22 cellular contexts compared by ENCODE assay signal in the genomic region with DNA sequence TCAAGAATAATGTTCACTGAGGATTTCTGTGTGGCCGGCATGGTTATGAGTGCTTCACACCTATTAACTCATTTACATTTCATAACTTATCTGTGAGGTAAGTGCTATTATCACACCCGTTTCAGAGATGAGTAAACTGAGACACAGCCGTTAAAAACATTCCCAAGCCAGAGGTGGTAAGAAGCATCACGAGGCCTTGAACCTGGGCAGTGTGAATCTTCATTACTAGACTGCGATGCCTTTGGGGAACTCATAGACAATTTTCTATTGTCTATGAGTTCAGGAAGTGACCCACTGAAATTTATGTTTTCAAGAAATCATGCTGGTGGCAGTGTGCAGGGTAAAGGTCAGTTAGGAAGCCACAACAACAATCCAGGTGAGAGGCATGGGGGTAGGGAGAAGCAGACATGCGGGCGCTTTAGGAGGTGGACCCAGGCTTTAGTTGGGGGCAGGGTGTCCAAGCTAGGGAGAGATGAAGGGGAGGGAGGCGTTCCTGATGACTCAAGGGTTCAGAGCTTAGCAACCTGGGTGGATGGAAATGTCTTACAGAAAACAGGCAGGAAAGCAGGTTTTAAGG. TPM values are rescaled to one million over a fixed set of nuclear protein-coding genes. Genes with fewer than 3 reads are reported as not detected.
DNase-seq lines count a peak whose midpoint lies in the region; ATAC-seq and TF ChIP-seq lines count a peak whose summit lies in the region.
"Had no signal": no experiment of that assay in that cellular context is flagged by ENCODE, and none has a peak within 500 bp of the region (broad histone marks: within the 10 kb centered on the region; RNA-seq: fewer than 3 reads in every experiment).

No MANE protein-coding gene starts in this region.

- H3K27ac Mint-ChIP-seq in activated naive CD4-positive, alpha-beta T cell treated with anti-CD3 and anti-CD28 coated beads for 36 hours, result no peak overlapping the region
- H3K27ac Mint-ChIP-seq: endodermal cell; stimulated activated naive CD8-positive, alpha-beta T cell treated with anti-CD3 and anti-CD28 coated beads, Interleukin-15, amount 100 ng/mL, for 72 hours had no signal

- peaks cover 49% of the 10 kb centered on the region for H3K4me1 ChIP-seq in GM23248 (ENCODE audit: insufficient read depth)
- H3K4me1 ChIP-seq in PC-9 (replicated peaks; ENCODE audit: insufficient read depth), result peaks cover 28% of the 10 kb centered on the region
- H3K4me1 ChIP-seq in osteoblast (ENCODE audit: insufficient read depth, low read length), result peaks cover 21% of the 10 kb centered on the region
- H3K4me1 ChIP-seq: Caco-2 had no signal

- H3K4me3 Mint-ChIP-seq in activated naive CD4-positive, alpha-beta T cell treated with anti-CD3 and anti-CD28 coated beads for 36 hours, result no peak overlapping the region
- H3K4me3 Mint-ChIP-seq: endodermal cell; stimulated activated naive CD8-positive, alpha-beta T cell treated with anti-CD3 and anti-CD28 coated beads, Interleukin-15, amount 100 ng/mL, for 72 hours had no signal

- POLR2A ChIA-PET in PC-9 (lab: Charles Lee; ENCODE audit: unreplicated experiment), result no interaction called here

- H3K79me2 ChIP-seq in GM23248 (ENCODE audit: insufficient read depth) (peaks cover 100% of the 10 kb centered on the region), PC-9 (ENCODE audit: low read depth) (peaks cover 39% of the 10 kb centered on the region), osteoblast (ENCODE audit: insufficient read depth, low read length) (peaks cover 100% of the 10 kb centered on the region)

- no peak for ATAC-seq in HG03571 (IDR thresholded peaks at IDR 0.05; ENCODE audit: unreplicated experiment)
- ATAC-seq: Panc1, sciatic nerve had no signal

- H3K9ac ChIP-seq in GM23248, result no peak overlapping the region

- no peaks in the 10 kb centered on the region for H3K9me2 ChIP-seq in GM23248 (ENCODE audit: insufficient read depth)
- H3K9me2 ChIP-seq in PC-9 (ENCODE audit: insufficient read depth), result no peaks in the 10 kb centered on the region

- TF ChIP-seq CTCF in PC-9 (conservative IDR thresholded peaks at IDR 0.05), result no peak
- TF ChIP-seq CTCF in osteoblast (IDR thresholded peaks at IDR 0.05; ENCODE audit: extremely low read depth, low read depth, low read length), result no peak
- no peak for TF ChIP-seq CTCF in lower leg skin (IDR thresholded peaks at IDR 0.05)

- H3K4me2 ChIP-seq in GM23248 (ENCODE audit: unreplicated experiment), result no peak overlapping the region
- H3K4me2 ChIP-seq in PC-9, result peak overlapping the region; percentile 8
- no peak overlapping the region for H3K4me2 ChIP-seq in osteoblast (ENCODE audit: insufficient read depth, low read length)

- peaks cover 26% of the 10 kb centered on the region; the same call in 1 of the 2 replicates for H4K20me1 ChIP-seq in GM23248 (ENCODE audit: insufficient read depth)
- no peaks in the 10 kb centered on the region for H4K20me1 ChIP-seq in PC-9 (ENCODE audit: insufficient read depth)
- peaks cover 81% of the 10 kb centered on the region for H4K20me1 ChIP-seq in osteoblast (ENCODE audit: insufficient read depth, low read length)

- no TSS peak for BruUV-seq in PC-9 (replicated peaks; lab: Mats Ljungman, UMichigan)

- H3F3A ChIP-seq in GM23248 (ENCODE audit: insufficient read depth) (peaks cover 33% of the 10 kb centered on the region), PC-9 (ENCODE audit: insufficient read depth, low read depth) (no peaks in the 10 kb centered on the region; the same call in 1 of the 2 replicates)

- CTCF ChIA-PET in PC-9 (lab: Charles Lee), result interaction anchor here (1.0 to 1.5 kb wide), 2 partner anchors 12 to 53 kb away, joined by 3 to 9 read pairs; no protein-coding TSS in a partner anchor
- CTCF ChIA-PET in activated naive CD4-positive, alpha-beta T cell treated with anti-CD3 and anti-CD28 coated beads for 36 hours (lab: Charles Lee), result interaction anchor here (1.2 kb wide), 1 partner anchor 32 kb away, joined by 4 read pairs; no protein-coding TSS in a partner anchor

- DNase-seq in GM23248 (peak; percentile 23), PC-9 (peak; percentile 68 to 76), glomerular visceral epithelial cell (ENCODE audit: extremely low spot score) (peak; percentile 61), osteoblast (ENCODE audit: insufficient read length, low spot score, missing footprints) (peak; percentile 10), lower leg skin (ENCODE audit: low spot score in 2 of 2) (no peak)
- DNase-seq in activated naive CD4-positive, alpha-beta T cell treated with anti-CD3 and anti-CD28 coated beads for 36 hours, result no peak
- DNase-seq: activated CD4-positive, alpha-beta T cell treated with anti-CD3 and anti-CD28 coated beads for 4 hours; activated gamma-delta T cell; anterior cingulate cortex; endodermal cell; kidney glomerular epithelial cell; NCI-H1436; NCI-H2171 treated with DMSO at 0.1 percent for 48 hours; NCI-H774; stimulated activated naive CD8-positive, alpha-beta T cell treated with anti-CD3 and anti-CD28 coated beads, Interleukin-15, amount 100 ng/mL, for 72 hours; T1000; uterus had no signal

- intact Hi-C loops in PC-9 (cut with micrococcal nuclease; ENCODE audit: unreplicated experiment) (loop anchor here (2.0 kb wide), 1 partner anchor 14 kb away; a partner anchor contains a TSS), lower leg skin (cut with DNase I; ENCODE audit: low total_unique reads) (no loop called here)
- intact Hi-C loops in activated naive CD4-positive, alpha-beta T cell treated with anti-CD3 and anti-CD28 coated beads for 36 hours (cut with micrococcal nuclease), result no loop called here

- H3K4me1 Mint-ChIP-seq in activated naive CD4-positive, alpha-beta T cell treated with anti-CD3 and anti-CD28 coated beads for 36 hours (ENCODE audit: low read depth), result no peaks in the 10 kb centered on the region
- H3K4me1 Mint-ChIP-seq: stimulated activated naive CD8-positive, alpha-beta T cell treated with anti-CD3 and anti-CD28 coated beads, Interleukin-15, amount 100 ng/mL, for 72 hours had no signal

- H3K9me3 Mint-ChIP-seq in activated naive CD4-positive, alpha-beta T cell treated with anti-CD3 and anti-CD28 coated beads for 36 hours, result no peaks in the 10 kb centered on the region
- H3K9me3 Mint-ChIP-seq: stimulated activated naive CD8-positive, alpha-beta T cell treated with anti-CD3 and anti-CD28 coated beads, Interleukin-15, amount 100 ng/mL, for 72 hours had no signal

- 94 to 95% methylated on average over 8 of the region's 8 CpGs for WGBS in GM23248 (ENCODE audit: low coverage in 1 of 2, low lambda C conversion rate in 2 of 2, missing lambda C conversion rate in 2 of 2), 2 experiments
- 87 to 88% methylated on average over 8 of the region's 8 CpGs for WGBS in lower leg skin, 2 donors

- H3K4me3 ChIP-seq in GM23248 (no peak overlapping the region), PC-9 (no peak overlapping the region), osteoblast (ENCODE audit: insufficient read depth, low read length) (no peak overlapping the region), lower leg skin (ENCODE audit: low read depth, poor library complexity, severe bottlenecking) (no peak overlapping the region)
- H3K4me3 ChIP-seq: SK-N-MC, uterus had no signal

- TF ChIP-seq POLR2A in lower leg skin (IDR thresholded peaks at IDR 0.05), result no peak

- H3K27ac ChIP-seq in GM23248, result no peak overlapping the region
- H3K27ac ChIP-seq in PC-9, result no peak overlapping the region
- H3K27ac ChIP-seq in osteoblast (ENCODE audit: low read depth, low read length), result no peak overlapping the region
- H3K27ac ChIP-seq: SK-N-MC, uterus had no signal

- H3K36me3 ChIP-seq in GM23248 (ENCODE audit: low read depth) (peaks cover 8% of the 10 kb centered on the region; the same call in 1 of the 2 replicates), PC-9 (ENCODE audit: low read depth) (no peaks in the 10 kb centered on the region), osteoblast (ENCODE audit: insufficient read depth, low read length) (peaks cover 19% of the 10 kb centered on the region)
- H3K36me3 ChIP-seq: uterus had no signal

- H3K27me3 ChIP-seq in GM23248 (replicated peaks; ENCODE audit: insufficient read depth) (no peaks in the 10 kb centered on the region), PC-9 (ENCODE audit: insufficient read depth, low read depth) (no peaks in the 10 kb centered on the region), osteoblast (ENCODE audit: insufficient read depth, low read length) (no peaks in the 10 kb centered on the region)
- H3K27me3 ChIP-seq: uterus had no signal

- H3K36me3 Mint-ChIP-seq in activated naive CD4-positive, alpha-beta T cell treated with anti-CD3 and anti-CD28 coated beads for 36 hours (ENCODE audit: low read depth), result no peaks in the 10 kb centered on the region

- in situ Hi-C loops in GM23248 (cut with MboI), result no loop called here

- peaks cover 14% of the 10 kb centered on the region for H3K27me3 Mint-ChIP-seq in activated naive CD4-positive, alpha-beta T cell treated with anti-CD3 and anti-CD28 coated beads for 36 hours (ENCODE audit: low read depth)

- H2AFZ ChIP-seq in GM23248 (no peak overlapping the region), PC-9 (no peak overlapping the region), osteoblast (ENCODE audit: low read length) (no peak overlapping the region)

- H3K9me3 ChIP-seq in GM23248 (ENCODE audit: low read depth), result no peaks in the 10 kb centered on the region
- H3K9me3 ChIP-seq in PC-9 (ENCODE audit: insufficient read depth, low read depth), result no peaks in the 10 kb centered on the region
- no peaks in the 10 kb centered on the region for H3K9me3 ChIP-seq in osteoblast (ENCODE audit: low read depth, low read length)
- H3K9me3 ChIP-seq: Caco-2, uterus had no signal

RNA-seq across cellular contexts. Expression of a gene that starts 14.5 kb away (rescaled TPM):
- 309 and 315 TPM in 2 replicates for total RNA-seq in GM23248 (2014; rRNA removed; shearing (Covaris generic))
- polyA plus RNA-seq in GM23248 (2016; fragmentation: Nextera tagmentation; extraction: Ambion mirVana), result 265 TPM in 2 replicates
- total RNA-seq in PC-9 (2021), result 69.9 and 102 TPM in 2 replicates
- 204 and 219 TPM in 2 replicates for total RNA-seq in osteoblast
- 100 to 1,000 TPM in 2 of 4 donors, 10 to 100 TPM in 2; 89.7 to 113 (median 99.2) TPM for total RNA-seq in lower leg skin
- under 1 TPM; 0.05 to 0.07 TPM for total RNA-seq in activated naive CD4-positive, alpha-beta T cell treated with anti-CD3 and anti-CD28 coated beads for 36 hours

Comparison
In these comparisons a context has a peak if more than half of its experiments do, and no peak if none do; other contexts are left out.
1. DNase-seq: peak in GM23248 (single experiment), PC-9 (2 of 2), glomerular visceral epithelial cell (single experiment) and osteoblast (single experiment); none in lower leg skin (0 of 2) and activated naive CD4-positive, alpha-beta T cell treated with anti-CD3 and anti-CD28 coated beads for 36 hours (single experiment).
2. RNA of a gene that starts 14.5 kb away (total RNA-seq): 309 to 315 TPM in GM23248, 204 to 219 TPM in osteoblast, 89.7 to 113 TPM in lower leg skin and 69.9 to 102 TPM in PC-9; 0.05 to 0.07 TPM in activated naive CD4-positive, alpha-beta T cell treated with anti-CD3 and anti-CD28 coated beads for 36 hours; every median in the first group is over 10 times any median in the second.